ENCODE assay signal across 2 cellular contexts in genomic region chr16:87571868-87572244, GRCh38.
A peak's percentile ranks its signal among the peaks of the same experiment; 100 is the strongest.
TF ChIP-seq lines count a peak whose summit lies in the region.

No MANE protein-coding gene starts in this region.

TF ChIP-seq in GM23338, 12 proteins besides CTCF, POLR2A, EP300 and RAD21:
- TF ChIP-seq EZH2 (IDR thresholded peaks at IDR 0.05; ENCODE audit: low read depth, unreplicated experiment), result no peak
- TF ChIP-seq STAT1 (IDR thresholded peaks at IDR 0.05; ENCODE audit: unreplicated experiment), result no peak
- TF ChIP-seq NANOG (IDR thresholded peaks at IDR 0.05; ENCODE audit: borderline replicate concordance), result no peak
- no peak for TF ChIP-seq JUNB (IDR thresholded peaks at IDR 0.05; ENCODE audit: unreplicated experiment)
- no peak for TF ChIP-seq EZH2phosphoT487 (IDR thresholded peaks at IDR 0.05; ENCODE audit: unreplicated experiment)
- TF ChIP-seq ZNF114 (CRISPR knock-in tag; IDR thresholded peaks at IDR 0.05), result no peak
- TF ChIP-seq ZNF331 (CRISPR knock-in tag; IDR thresholded peaks at IDR 0.05; ENCODE audit: low read depth), result no peak
- TF ChIP-seq POLR2AphosphoS5 (IDR thresholded peaks at IDR 0.05; ENCODE audit: low read depth), result no peak

TF ChIP-seq in HepG2, 621 proteins besides CTCF, POLR2A, EP300 and RAD21:
- TF ChIP-seq ZNF709 (CRISPR knock-in tag; IDR thresholded peaks at IDR 0.05), result 0 out of 2 replicates have a peak, but pooled peaks have one; percentile 3
- TF ChIP-seq ARID2 (CRISPR knock-in tag; IDR thresholded peaks at IDR 0.05; ENCODE audit: borderline replicate concordance), result no peak
- TF ChIP-seq TRIM22 (IDR thresholded peaks at IDR 0.05), result no peak
